12 cellular contexts compared by ENCODE assay signal in the genomic region with DNA sequence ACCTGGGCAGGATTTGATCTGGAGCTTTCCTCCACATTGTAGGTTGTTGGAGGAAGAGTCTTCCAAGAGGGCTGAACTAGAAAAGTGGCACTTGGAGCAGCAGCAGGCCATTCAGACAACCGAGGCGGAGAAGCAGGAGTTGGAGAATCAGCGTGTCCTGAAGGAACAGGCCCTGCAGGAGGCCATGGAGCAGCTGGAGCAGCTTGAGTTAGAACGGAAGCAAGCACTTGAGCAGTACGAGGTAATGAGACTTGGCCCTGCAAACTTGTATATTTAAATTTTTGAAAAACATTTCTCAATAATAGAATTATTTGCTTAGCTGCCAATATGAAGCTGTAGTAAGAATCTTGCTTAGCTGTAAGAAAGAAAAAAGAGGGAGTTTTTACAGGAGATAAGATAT.
DNase-seq lines count a peak whose midpoint lies in the region; ATAC-seq and TF ChIP-seq lines count a peak whose summit lies in the region.
"Had no signal": no experiment of that assay in that cellular context is flagged by ENCODE, and none has a peak within 500 bp of the region (broad histone marks: within the 10 kb centered on the region; RNA-seq: fewer than 3 reads in every experiment).

No MANE protein-coding gene starts in this region.

- H3K36me3 Mint-ChIP-seq in activated B cell treated with CpG ODN at 0.5 μM for 24 hours (ENCODE audit: low read depth) = peaks cover 74% of the 10 kb centered on the region
- H3K36me3 Mint-ChIP-seq in type B pancreatic cell = peaks cover 22% of the 10 kb centered on the region
- H3K36me3 Mint-ChIP-seq: activated naive CD4-positive, alpha-beta T cell treated with anti-CD3 and anti-CD28 coated beads, Interleukin-2, amount 50 U/mL, for 72 hours had no signal

- H3K27ac ChIP-seq in Karpas-422 (ENCODE audit: low read length) = peak overlapping the region; percentile 96
- peak overlapping the region; percentile 27 for H3K27ac ChIP-seq in mesenchymal stem cell (ENCODE audit: low read length, poor library complexity, severe bottlenecking)
- H3K27ac ChIP-seq: SJCRH30 had no signal

- H3K79me1 ChIP-seq in mesenchymal stem cell (replicated peaks; ENCODE audit: low read length, poor library complexity, severe bottlenecking) = peaks cover 18% of the 10 kb centered on the region

- H3K27me3 Mint-ChIP-seq in activated B cell treated with CpG ODN at 0.5 μM for 24 hours (no peaks in the 10 kb centered on the region), type B pancreatic cell (no peaks in the 10 kb centered on the region)

- no peaks in the 10 kb centered on the region for H3K9me2 ChIP-seq in Karpas-422 (replicated peaks; ENCODE audit: insufficient read depth, low read length)

- TF ChIP-seq CTCF in activated B cell treated with CpG ODN at 0.5 μM for 24 hours (IDR thresholded peaks at IDR 0.05) = no peak
- TF ChIP-seq CTCF in type B pancreatic cell (conservative IDR thresholded peaks at IDR 0.05) = no peak

- peaks cover 49% of the 10 kb centered on the region for H3K36me3 ChIP-seq in Karpas-422 (ENCODE audit: insufficient read depth, low read length)
- H3K36me3 ChIP-seq in mesenchymal stem cell (ENCODE audit: control insufficient read depth in 1 of 2, insufficient read depth in 2 of 2, low read depth in 1 of 2, low read length in 2 of 2) = peaks cover 15 to 62% of the 10 kb centered on the region in 2 experiments
- H3K36me3 ChIP-seq: cardiac muscle cell had no signal

- H3K27me3 ChIP-seq in Karpas-422 (ENCODE audit: low read length) = no peaks in the 10 kb centered on the region
- no peaks in the 10 kb centered on the region for H3K27me3 ChIP-seq in mesenchymal stem cell (ENCODE audit: control insufficient read depth in 1 of 2, insufficient read depth in 1 of 2, low read length in 2 of 2)
- H3K27me3 ChIP-seq: cardiac muscle cell, SJCRH30 had no signal

- H2BK5ac ChIP-seq in mesenchymal stem cell (ENCODE audit: low read depth, low read length, poor library complexity, severe bottlenecking) = no peak overlapping the region

- H3K79me2 ChIP-seq in Karpas-422 (ENCODE audit: low read length) = peaks cover 27% of the 10 kb centered on the region

- peak overlapping the region in 1 of 2 experiments; percentile 40 for H3K4ac ChIP-seq in mesenchymal stem cell (ENCODE audit: low read depth in 1 of 2, low read length in 2 of 2)

- CTCF ChIA-PET in activated B cell treated with CpG ODN at 0.5 μM for 24 hours (lab: Charles Lee) = interaction anchor here (0.7 to 5.8 kb wide), 35 partner anchors 10 to 240 kb away, joined by 3 to 101 read pairs (median 7); a partner anchor contains a TSS

- no peaks in the 10 kb centered on the region for H3K9me3 Mint-ChIP-seq in activated B cell treated with CpG ODN at 0.5 μM for 24 hours
- no peaks in the 10 kb centered on the region for H3K9me3 Mint-ChIP-seq in type B pancreatic cell
- H3K9me3 Mint-ChIP-seq: activated naive CD4-positive, alpha-beta T cell treated with anti-CD3 and anti-CD28 coated beads, Interleukin-2, amount 50 U/mL, for 72 hours had no signal

- H2AFZ ChIP-seq in Karpas-422 (ENCODE audit: low read length) (no peak overlapping the region), mesenchymal stem cell (ENCODE audit: low read depth, low read length) (no peak overlapping the region)

- H3K4me2 ChIP-seq in Karpas-422 (ENCODE audit: low read depth, low read length, poor library complexity, severe bottlenecking) = peak overlapping the region; percentile 65
- H3K4me2 ChIP-seq in mesenchymal stem cell (ENCODE audit: low read length, poor library complexity, severe bottlenecking) = no peak overlapping the region

- H4K91ac ChIP-seq in mesenchymal stem cell (ENCODE audit: low read length) = no peak overlapping the region

- no peak overlapping the region for H3K23ac ChIP-seq in mesenchymal stem cell (ENCODE audit: low read length in 2 of 2)

- no peak overlapping the region for H3K18ac ChIP-seq in mesenchymal stem cell (ENCODE audit: low read depth in 1 of 2, low read length in 2 of 2)

- no peaks in the 10 kb centered on the region for H4K20me1 ChIP-seq in Karpas-422 (ENCODE audit: insufficient read depth, low read depth, low read length)

- peak overlapping the region; percentile 77 for H3K27ac Mint-ChIP-seq in activated B cell treated with CpG ODN at 0.5 μM for 24 hours
- H3K27ac Mint-ChIP-seq in type B pancreatic cell = peak overlapping the region; percentile 42
- H3K27ac Mint-ChIP-seq: activated naive CD4-positive, alpha-beta T cell treated with anti-CD3 and anti-CD28 coated beads, Interleukin-2, amount 50 U/mL, for 72 hours had no signal

- peak overlapping the region; percentile 67 for H3K9ac ChIP-seq in Karpas-422 (ENCODE audit: low read length)
- H3K9ac ChIP-seq in mesenchymal stem cell (ENCODE audit: low read length) = peak overlapping the region; percentile 39

- no peak overlapping the region for H2BK15ac ChIP-seq in mesenchymal stem cell (ENCODE audit: low read depth, poor library complexity, severe bottlenecking)

- peaks cover 59% of the 10 kb centered on the region for H3K4me1 Mint-ChIP-seq in activated B cell treated with CpG ODN at 0.5 μM for 24 hours
- peaks cover 10% of the 10 kb centered on the region for H3K4me1 Mint-ChIP-seq in type B pancreatic cell (ENCODE audit: unreplicated experiment)

- DNase-seq in Karpas-422 = peak; percentile 67
- no peak for DNase-seq in activated B cell treated with CpG ODN at 0.5 μM for 24 hours
- DNase-seq in mesenchymal stem cell = no peak
- no peak for DNase-seq in type B pancreatic cell (ENCODE audit: extremely low spot score, unreplicated experiment)
- no peak for DNase-seq in activated CD8-positive, alpha-beta memory T cell treated with anti-CD3 and anti-CD28 coated beads, Interleukin-2, amount 50 U/mL, for 4 hours
- no peak for DNase-seq in amniotic stem cell (lab: John Stamatoyannopoulos, UW)
- DNase-seq in head of caudate nucleus = no peak
- DNase-seq: NCI-H345, T-helper 9 cell had no signal

- H4K8ac ChIP-seq in mesenchymal stem cell (ENCODE audit: low read length) = no peak overlapping the region

- POLR2A ChIA-PET in activated B cell treated with CpG ODN at 0.5 μM for 24 hours (lab: Charles Lee) = interaction anchor here (0.6 to 6.2 kb wide), 26 partner anchors 9 to 213 kb away, joined by 3 to 99 read pairs (median 8); a partner anchor contains a TSS

- WGBS in mesenchymal stem cell = 81% methylated on average over 3 of the region's 5 CpGs

- no peak overlapping the region for H2BK12ac ChIP-seq in mesenchymal stem cell (ENCODE audit: low read length in 2 of 2)

- ATAC-seq in activated B cell treated with CpG ODN at 0.5 μM for 24 hours (ENCODE audit: low read depth) = no peak

- H3K14ac ChIP-seq in mesenchymal stem cell (ENCODE audit: low read length in 2 of 2) = no peak overlapping the region

- peak overlapping the region; percentile 23 for H2AK5ac ChIP-seq in mesenchymal stem cell (ENCODE audit: low read length, severe bottlenecking)

- H2BK120ac ChIP-seq in mesenchymal stem cell (ENCODE audit: low read depth, low read length) = no peak overlapping the region

- H3K4me1 ChIP-seq in Karpas-422 (ENCODE audit: low read length) = peaks cover 85% of the 10 kb centered on the region
- peaks cover 9% of the 10 kb centered on the region for H3K4me1 ChIP-seq in mesenchymal stem cell (ENCODE audit: control insufficient read depth, insufficient read depth, low read depth, low read length)
- H3K4me1 ChIP-seq: SJCRH30 had no signal

- H3K4me3 ChIP-seq in Karpas-422 (ENCODE audit: low read length) (peak overlapping the region; percentile 20; the same call in 1 of the 2 replicates), mesenchymal stem cell (ENCODE audit: insufficient read depth in 1 of 2, low read depth in 1 of 2, low read length in 2 of 2) (no peak overlapping the region)
- H3K4me3 ChIP-seq: cardiac muscle cell, SJCRH30 had no signal

- intact Hi-C loops in activated B cell treated with CpG ODN at 0.5 μM for 24 hours (cut with micrococcal nuclease) = loop anchor here (1.0 to 2.0 kb wide), 5 partner anchors 51 to 213 kb away; a partner anchor contains a TSS
- intact Hi-C loops in head of caudate nucleus (cut with DNase I) = loop anchor here (10.0 kb wide), 1 partner anchor 63 kb away; no protein-coding TSS in a partner anchor

- H3K4me3 Mint-ChIP-seq in activated B cell treated with CpG ODN at 0.5 μM for 24 hours (peak overlapping the region; percentile 53), type B pancreatic cell (no peak overlapping the region)

- no peaks in the 10 kb centered on the region for H3K9me3 ChIP-seq in Karpas-422 (ENCODE audit: low read length)
- no peaks in the 10 kb centered on the region for H3K9me3 ChIP-seq in mesenchymal stem cell (ENCODE audit: control insufficient read depth, low read length)
- H3K9me3 ChIP-seq: SJCRH30 had no signal
